Comparison of ENCODE assay signal across 21 cellular contexts in genomic region chr10:122233857-122234348, GRCh38. TPM values are rescaled to one million over a fixed set of nuclear protein-coding genes. Genes with fewer than 3 reads are reported as not detected.
DNase-seq lines count a peak whose midpoint lies in the region; ATAC-seq lines count a peak whose summit lies in the region.
"Had no signal": no experiment of that assay in that cellular context is flagged by ENCODE, and none has a peak within 500 bp of the region (broad histone marks: within the 10 kb centered on the region; RNA-seq: fewer than 3 reads in every experiment).

No MANE protein-coding gene starts in this region.

- H3K36me3 ChIP-seq in skeletal muscle tissue (ENCODE audit: control insufficient read depth in 3 of 3, insufficient read depth in 3 of 3, low read length in 3 of 3): peaks cover 52 to 57% (median 56%) of the 10 kb centered on the region in 3 donors

- intact Hi-C loops in left colon (cut with DNase I, micrococcal nuclease): no loop called here

- H3K27ac Mint-ChIP-seq in activated naive CD8-positive, alpha-beta T cell treated with anti-CD3 and anti-CD28 coated beads for 36 hours: no peak overlapping the region
- H3K27ac Mint-ChIP-seq: activated CD4-positive, alpha-beta T cell treated with anti-CD3 and anti-CD28 coated beads, Interleukin-2, amount 10 ng/mL, durations not matched to agents 24 days and 14 days; activated naive CD4-positive, alpha-beta T cell treated with anti-CD3 and anti-CD28 coated beads, Interleukin-2, amount 10 ng/mL, durations not matched to agents 7 days and 5 days had no signal

- H3K4me3 Mint-ChIP-seq in activated naive CD8-positive, alpha-beta T cell treated with anti-CD3 and anti-CD28 coated beads for 36 hours: no peak overlapping the region
- H3K4me3 Mint-ChIP-seq: activated CD4-positive, alpha-beta T cell treated with anti-CD3 and anti-CD28 coated beads, Interleukin-2, amount 10 ng/mL, durations not matched to agents 24 days and 14 days; activated naive CD4-positive, alpha-beta T cell treated with anti-CD3 and anti-CD28 coated beads, Interleukin-2, amount 10 ng/mL, durations not matched to agents 7 days and 5 days had no signal

- H3K4me3 ChIP-seq in skeletal muscle tissue (ENCODE audit: low read length in 3 of 3): peak overlapping the region in 1 of 3 donors; percentile 35
- H3K4me3 ChIP-seq: BLaER1, spleen, thyroid gland had no signal

- H3K36me3 Mint-ChIP-seq in activated naive CD8-positive, alpha-beta T cell treated with anti-CD3 and anti-CD28 coated beads for 36 hours: no peaks in the 10 kb centered on the region
- H3K36me3 Mint-ChIP-seq: activated naive CD4-positive, alpha-beta T cell treated with anti-CD3 and anti-CD28 coated beads, Interleukin-2, amount 10 ng/mL, durations not matched to agents 7 days and 5 days had no signal

- H3K27ac ChIP-seq in angular gyrus (ENCODE audit: low read depth, low read length) (peak overlapping the region; percentile 75), skeletal muscle tissue (ENCODE audit: low read depth, low read length) (peak overlapping the region; percentile 65)
- H3K27ac ChIP-seq: 22Rv1, BLaER1, parathyroid adenoma, spleen, thyroid gland had no signal

- no peaks in the 10 kb centered on the region for H3K27me3 Mint-ChIP-seq in activated naive CD8-positive, alpha-beta T cell treated with anti-CD3 and anti-CD28 coated beads for 36 hours
- H3K27me3 Mint-ChIP-seq: activated naive CD4-positive, alpha-beta T cell treated with anti-CD3 and anti-CD28 coated beads, Interleukin-2, amount 10 ng/mL, durations not matched to agents 7 days and 5 days had no signal

- no peaks in the 10 kb centered on the region for H3K9me3 Mint-ChIP-seq in activated naive CD8-positive, alpha-beta T cell treated with anti-CD3 and anti-CD28 coated beads for 36 hours
- H3K9me3 Mint-ChIP-seq: activated CD4-positive, alpha-beta T cell treated with anti-CD3 and anti-CD28 coated beads, Interleukin-2, amount 10 ng/mL, durations not matched to agents 24 days and 14 days; activated naive CD4-positive, alpha-beta T cell treated with anti-CD3 and anti-CD28 coated beads, Interleukin-2, amount 10 ng/mL, durations not matched to agents 7 days and 5 days had no signal

- H3K9ac ChIP-seq in skeletal muscle tissue (ENCODE audit: low read depth in 1 of 3, low read length in 3 of 3): peak overlapping the region in 1 of 3 donors; percentile 76
- H3K9ac ChIP-seq: BLaER1, parathyroid adenoma had no signal

- peak; percentile 10 for ATAC-seq in left colon
- ATAC-seq in GM19452 (IDR thresholded peaks at IDR 0.05; ENCODE audit: unreplicated experiment): no peak

- no peaks in the 10 kb centered on the region for H3K27me3 ChIP-seq in skeletal muscle tissue (ENCODE audit: control insufficient read depth in 3 of 3, insufficient read depth in 3 of 3, low read length in 3 of 3)
- H3K27me3 ChIP-seq: BLaER1, thyroid gland had no signal

- DNase-seq in DMS 273 (lab: John Stamatoyannopoulos, UW; ENCODE audit: unreplicated experiment): peak; percentile 11
- DNase-seq in DMS 273 treated with DMSO at 0.1 percent for 48 hours (lab: John Stamatoyannopoulos, UW): no peak
- no peak for DNase-seq in left colon
- DNase-seq in SW480 (ENCODE audit: low spot score): no peak
- DNase-seq in activated naive CD8-positive, alpha-beta T cell treated with anti-CD3 and anti-CD28 coated beads for 36 hours: no peak
- DNase-seq: activated CD4-positive, alpha-beta T cell treated with anti-CD3 and anti-CD28 coated beads, Interleukin-2, amount 10 ng/mL, durations not matched to agents 24 days and 14 days; activated naive CD4-positive, alpha-beta T cell treated with anti-CD3 and anti-CD28 coated beads, Interleukin-2, amount 10 ng/mL, durations not matched to agents 7 days and 5 days; cortex of kidney; foreskin melanocyte; HCEC 1CT; NCI-H1694 treated with DMSO at 0.1 percent for 48 hours; NCI-H524 treated with DMSO at 0.1 percent for 48 hours; spleen; thyroid gland had no signal

- no peaks in the 10 kb centered on the region for H3K4me1 Mint-ChIP-seq in activated naive CD8-positive, alpha-beta T cell treated with anti-CD3 and anti-CD28 coated beads for 36 hours
- H3K4me1 Mint-ChIP-seq: activated CD4-positive, alpha-beta T cell treated with anti-CD3 and anti-CD28 coated beads, Interleukin-2, amount 10 ng/mL, durations not matched to agents 24 days and 14 days; activated naive CD4-positive, alpha-beta T cell treated with anti-CD3 and anti-CD28 coated beads, Interleukin-2, amount 10 ng/mL, durations not matched to agents 7 days and 5 days had no signal

- no peaks in the 10 kb centered on the region for H3K9me3 ChIP-seq in skeletal muscle tissue (ENCODE audit: control insufficient read depth in 3 of 3, low read length in 3 of 3)
- H3K9me3 ChIP-seq: BLaER1, spleen, thyroid gland had no signal

- H3K4me1 ChIP-seq in skeletal muscle tissue (ENCODE audit: control insufficient read depth in 3 of 3, insufficient read depth in 3 of 3, low read length in 3 of 3): peaks cover 21 to 37% (median 26%) of the 10 kb centered on the region in 3 donors
- H3K4me1 ChIP-seq: parathyroid adenoma, spleen, thyroid gland had no signal

RNA-seq across cellular contexts. Expression of gene BTBD16, which starts 37.2 kb away (rescaled TPM):
- total RNA-seq in left colon: under 1 TPM; 0.14 to 0.15 TPM
- total RNA-seq in skeletal muscle tissue: not detected
- not detected for total RNA-seq in activated naive CD8-positive, alpha-beta T cell treated with anti-CD3 and anti-CD28 coated beads for 36 hours
- total RNA-seq: activated CD4-positive, alpha-beta T cell treated with anti-CD3 and anti-CD28 coated beads, Interleukin-2, amount 10 ng/mL, durations not matched to agents 24 days and 14 days; HT1080; spleen had no signal
